In genomic region chr22:41862530-41863266, GRCh38 we compare ENCODE assay signal across 1 cellular context.
TF ChIP-seq lines count a peak whose summit lies in the region.

No MANE protein-coding gene starts in this region.

TF ChIP-seq in GM12878, 131 proteins besides CTCF, POLR2A, EP300 and RAD21 (continued from another document):
- peak; percentile 71 for TF ChIP-seq MEF2B (IDR thresholded peaks at IDR 0.05; ENCODE audit: partially characterized antibody, poor library complexity, severe bottlenecking)
- 0 out of 2 replicates have a peak, but pooled peaks have one; percentile 18 for TF ChIP-seq CHD1 (IDR thresholded peaks at IDR 0.05; ENCODE audit: low read depth, low read length)
- TF ChIP-seq SKIL (IDR thresholded peaks at IDR 0.05; ENCODE audit: low read depth, poor library complexity, severe bottlenecking): peak; percentile 37
- TF ChIP-seq PAX5 (IDR thresholded peaks at IDR 0.05; ENCODE audit: borderline replicate concordance, low read depth, low read length): peak; percentile 83
- TF ChIP-seq USF2 (IDR thresholded peaks at IDR 0.05; ENCODE audit: borderline replicate concordance, low read depth, low read length): no peak
- peak; percentile 83 to 85 for TF ChIP-seq IKZF2 (IDR thresholded peaks at IDR 0.05)
- no peak for TF ChIP-seq CBX5 (IDR thresholded peaks at IDR 0.05; ENCODE audit: low read depth)
- TF ChIP-seq SREBF1 (IDR thresholded peaks at IDR 0.05; ENCODE audit: low read length): no peak
- TF ChIP-seq NRF1 (conservative IDR thresholded peaks at IDR 0.05; ENCODE audit: low read depth, low read length): no peak
- TF ChIP-seq, protein P1, sequence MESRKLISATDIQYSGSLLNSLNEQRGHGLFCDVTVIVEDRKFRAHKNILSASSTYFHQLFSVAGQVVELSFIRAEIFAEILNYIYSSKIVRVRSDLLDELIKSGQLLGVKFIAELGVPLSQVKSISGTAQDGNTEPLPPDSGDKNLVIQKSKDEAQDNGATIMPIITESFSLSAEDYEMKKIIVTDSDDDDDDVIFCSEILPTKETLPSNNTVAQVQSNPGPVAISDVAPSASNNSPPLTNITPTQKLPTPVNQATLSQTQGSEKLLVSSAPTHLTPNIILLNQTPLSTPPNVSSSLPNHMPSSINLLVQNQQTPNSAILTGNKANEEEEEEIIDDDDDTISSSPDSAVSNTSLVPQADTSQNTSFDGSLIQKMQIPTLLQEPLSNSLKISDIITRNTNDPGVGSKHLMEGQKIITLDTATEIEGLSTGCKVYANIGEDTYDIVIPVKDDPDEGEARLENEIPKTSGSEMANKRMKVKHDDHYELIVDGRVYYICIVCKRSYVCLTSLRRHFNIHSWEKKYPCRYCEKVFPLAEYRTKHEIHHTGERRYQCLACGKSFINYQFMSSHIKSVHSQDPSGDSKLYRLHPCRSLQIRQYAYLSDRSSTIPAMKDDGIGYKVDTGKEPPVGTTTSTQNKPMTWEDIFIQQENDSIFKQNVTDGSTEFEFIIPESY (IDR thresholded peaks at IDR 0.05): no peak
- TF ChIP-seq MEF2A (IDR thresholded peaks at IDR 0.05; ENCODE audit: insufficient read depth, low read depth, low read length): peak; percentile 79
- TF ChIP-seq TAF1 (IDR thresholded peaks at IDR 0.05; ENCODE audit: borderline replicate concordance, low read depth, low read length): 0 out of 2 replicates have a peak, but pooled peaks have one; percentile 35
- peak; percentile 56 for TF ChIP-seq JUNB (IDR thresholded peaks at IDR 0.05)
